In the genomic region with DNA sequence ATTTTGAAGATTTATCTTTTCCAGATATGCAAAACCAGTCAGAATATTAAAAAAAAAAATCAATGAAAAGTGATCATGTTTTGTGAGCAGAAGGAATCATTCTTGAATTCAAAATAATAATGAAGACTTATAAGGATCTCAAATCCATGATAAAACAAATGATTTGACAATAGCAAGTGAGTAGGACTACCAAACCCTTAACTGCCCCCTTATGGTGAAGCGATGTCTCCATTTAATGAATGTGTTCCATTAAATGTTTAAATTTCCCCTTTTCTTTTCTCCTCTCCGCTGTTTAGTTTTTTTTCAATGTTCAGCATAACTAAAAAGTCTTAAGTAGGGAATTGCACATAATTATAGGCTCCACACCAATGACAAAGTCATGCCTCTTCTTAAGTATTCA, we compare ENCODE assay signal across 1 cellular context.
TF ChIP-seq lines count a peak whose summit lies in the region.

No MANE protein-coding gene starts in this region.

TF ChIP-seq in K562, 482 proteins besides CTCF, POLR2A, EP300 and RAD21 (continued from another document):
- TF ChIP-seq, protein P1, sequence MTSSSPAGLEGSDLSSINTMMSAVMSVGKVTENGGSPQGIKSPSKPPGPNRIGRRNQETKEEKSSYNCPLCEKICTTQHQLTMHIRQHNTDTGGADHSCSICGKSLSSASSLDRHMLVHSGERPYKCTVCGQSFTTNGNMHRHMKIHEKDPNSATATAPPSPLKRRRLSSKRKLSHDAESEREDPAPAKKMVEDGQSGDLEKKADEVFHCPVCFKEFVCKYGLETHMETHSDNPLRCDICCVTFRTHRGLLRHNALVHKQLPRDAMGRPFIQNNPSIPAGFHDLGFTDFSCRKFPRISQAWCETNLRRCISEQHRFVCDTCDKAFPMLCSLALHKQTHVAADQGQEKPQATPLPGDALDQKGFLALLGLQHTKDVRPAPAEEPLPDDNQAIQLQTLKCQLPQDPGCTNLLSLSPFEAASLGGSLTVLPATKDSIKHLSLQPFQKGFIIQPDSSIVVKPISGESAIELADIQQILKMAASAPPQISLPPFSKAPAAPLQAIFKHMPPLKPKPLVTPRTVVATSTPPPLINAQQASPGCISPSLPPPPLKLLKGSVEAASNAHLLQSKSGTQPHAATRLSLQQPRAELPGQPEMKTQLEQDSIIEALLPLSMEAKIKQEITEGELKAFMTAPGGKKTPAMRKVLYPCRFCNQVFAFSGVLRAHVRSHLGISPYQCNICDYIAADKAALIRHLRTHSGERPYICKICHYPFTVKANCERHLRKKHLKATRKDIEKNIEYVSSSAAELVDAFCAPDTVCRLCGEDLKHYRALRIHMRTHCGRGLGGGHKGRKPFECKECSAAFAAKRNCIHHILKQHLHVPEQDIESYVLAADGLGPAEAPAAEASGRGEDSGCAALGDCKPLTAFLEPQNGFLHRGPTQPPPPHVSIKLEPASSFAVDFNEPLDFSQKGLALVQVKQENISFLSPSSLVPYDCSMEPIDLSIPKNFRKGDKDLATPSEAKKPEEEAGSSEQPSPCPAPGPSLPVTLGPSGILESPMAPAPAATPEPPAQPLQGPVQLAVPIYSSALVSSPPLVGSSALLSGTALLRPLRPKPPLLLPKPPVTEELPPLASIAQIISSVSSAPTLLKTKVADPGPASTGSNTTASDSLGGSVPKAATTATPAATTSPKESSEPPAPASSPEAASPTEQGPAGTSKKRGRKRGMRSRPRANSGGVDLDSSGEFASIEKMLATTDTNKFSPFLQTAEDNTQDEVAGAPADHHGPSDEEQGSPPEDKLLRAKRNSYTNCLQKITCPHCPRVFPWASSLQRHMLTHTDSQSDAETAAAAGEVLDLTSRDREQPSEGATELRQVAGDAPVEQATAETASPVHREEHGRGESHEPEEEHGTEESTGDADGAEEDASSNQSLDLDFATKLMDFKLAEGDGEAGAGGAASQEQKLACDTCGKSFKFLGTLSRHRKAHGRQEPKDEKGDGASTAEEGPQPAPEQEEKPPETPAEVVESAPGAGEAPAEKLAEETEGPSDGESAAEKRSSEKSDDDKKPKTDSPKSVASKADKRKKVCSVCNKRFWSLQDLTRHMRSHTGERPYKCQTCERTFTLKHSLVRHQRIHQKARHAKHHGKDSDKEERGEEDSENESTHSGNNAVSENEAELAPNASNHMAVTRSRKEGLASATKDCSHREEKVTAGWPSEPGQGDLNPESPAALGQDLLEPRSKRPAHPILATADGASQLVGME (CRISPR knock-in tag; IDR thresholded peaks at IDR 0.05), result no peak
- TF ChIP-seq, protein P2, sequence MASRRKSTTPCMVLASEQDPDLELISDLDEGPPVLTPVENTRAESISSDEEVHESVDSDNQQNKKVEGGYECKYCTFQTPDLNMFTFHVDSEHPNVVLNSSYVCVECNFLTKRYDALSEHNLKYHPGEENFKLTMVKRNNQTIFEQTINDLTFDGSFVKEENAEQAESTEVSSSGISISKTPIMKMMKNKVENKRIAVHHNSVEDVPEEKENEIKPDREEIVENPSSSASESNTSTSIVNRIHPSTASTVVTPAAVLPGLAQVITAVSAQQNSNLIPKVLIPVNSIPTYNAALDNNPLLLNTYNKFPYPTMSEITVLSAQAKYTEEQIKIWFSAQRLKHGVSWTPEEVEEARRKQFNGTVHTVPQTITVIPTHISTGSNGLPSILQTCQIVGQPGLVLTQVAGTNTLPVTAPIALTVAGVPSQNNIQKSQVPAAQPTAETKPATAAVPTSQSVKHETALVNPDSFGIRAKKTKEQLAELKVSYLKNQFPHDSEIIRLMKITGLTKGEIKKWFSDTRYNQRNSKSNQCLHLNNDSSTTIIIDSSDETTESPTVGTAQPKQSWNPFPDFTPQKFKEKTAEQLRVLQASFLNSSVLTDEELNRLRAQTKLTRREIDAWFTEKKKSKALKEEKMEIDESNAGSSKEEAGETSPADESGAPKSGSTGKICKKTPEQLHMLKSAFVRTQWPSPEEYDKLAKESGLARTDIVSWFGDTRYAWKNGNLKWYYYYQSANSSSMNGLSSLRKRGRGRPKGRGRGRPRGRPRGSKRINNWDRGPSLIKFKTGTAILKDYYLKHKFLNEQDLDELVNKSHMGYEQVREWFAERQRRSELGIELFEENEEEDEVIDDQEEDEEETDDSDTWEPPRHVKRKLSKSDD (conservative IDR thresholded peaks at IDR 0.05; ENCODE audit: low read length), result no peak
- TF ChIP-seq, protein P3, sequence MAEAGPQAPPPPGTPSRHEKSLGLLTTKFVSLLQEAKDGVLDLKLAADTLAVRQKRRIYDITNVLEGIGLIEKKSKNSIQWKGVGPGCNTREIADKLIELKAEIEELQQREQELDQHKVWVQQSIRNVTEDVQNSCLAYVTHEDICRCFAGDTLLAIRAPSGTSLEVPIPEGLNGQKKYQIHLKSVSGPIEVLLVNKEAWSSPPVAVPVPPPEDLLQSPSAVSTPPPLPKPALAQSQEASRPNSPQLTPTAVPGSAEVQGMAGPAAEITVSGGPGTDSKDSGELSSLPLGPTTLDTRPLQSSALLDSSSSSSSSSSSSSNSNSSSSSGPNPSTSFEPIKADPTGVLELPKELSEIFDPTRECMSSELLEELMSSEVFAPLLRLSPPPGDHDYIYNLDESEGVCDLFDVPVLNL (CRISPR knock-in tag; IDR thresholded peaks at IDR 0.05; ENCODE audit: low read depth), result no peak
- no peak for TF ChIP-seq ZBTB17 (CRISPR knock-in tag; IDR thresholded peaks at IDR 0.05)
- TF ChIP-seq NBN (IDR thresholded peaks at IDR 0.05; ENCODE audit: low read depth), result no peak
- TF ChIP-seq ZBTB1 (CRISPR knock-in tag; IDR thresholded peaks at IDR 0.05; ENCODE audit: borderline replicate concordance, low read depth), result no peak
- TF ChIP-seq SIN3A (IDR thresholded peaks at IDR 0.05; ENCODE audit: borderline replicate concordance in 2 of 2, control insufficient read depth in 1 of 2, low read depth in 2 of 2, low read length in 2 of 2), result no peak
- no peak for TF ChIP-seq NUFIP1 (IDR thresholded peaks at IDR 0.05; ENCODE audit: partially characterized antibody)
- TF ChIP-seq HCFC1 (IDR thresholded peaks at IDR 0.05; ENCODE audit: low read depth, low read length), result no peak
- TF ChIP-seq, protein P4, sequence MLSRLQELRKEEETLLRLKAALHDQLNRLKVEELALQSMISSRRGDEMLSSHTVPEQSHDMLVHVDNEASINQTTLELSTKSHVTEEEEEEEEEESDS (CRISPR knock-in tag; IDR thresholded peaks at IDR 0.05), result no peak
- TF ChIP-seq, protein P5, sequence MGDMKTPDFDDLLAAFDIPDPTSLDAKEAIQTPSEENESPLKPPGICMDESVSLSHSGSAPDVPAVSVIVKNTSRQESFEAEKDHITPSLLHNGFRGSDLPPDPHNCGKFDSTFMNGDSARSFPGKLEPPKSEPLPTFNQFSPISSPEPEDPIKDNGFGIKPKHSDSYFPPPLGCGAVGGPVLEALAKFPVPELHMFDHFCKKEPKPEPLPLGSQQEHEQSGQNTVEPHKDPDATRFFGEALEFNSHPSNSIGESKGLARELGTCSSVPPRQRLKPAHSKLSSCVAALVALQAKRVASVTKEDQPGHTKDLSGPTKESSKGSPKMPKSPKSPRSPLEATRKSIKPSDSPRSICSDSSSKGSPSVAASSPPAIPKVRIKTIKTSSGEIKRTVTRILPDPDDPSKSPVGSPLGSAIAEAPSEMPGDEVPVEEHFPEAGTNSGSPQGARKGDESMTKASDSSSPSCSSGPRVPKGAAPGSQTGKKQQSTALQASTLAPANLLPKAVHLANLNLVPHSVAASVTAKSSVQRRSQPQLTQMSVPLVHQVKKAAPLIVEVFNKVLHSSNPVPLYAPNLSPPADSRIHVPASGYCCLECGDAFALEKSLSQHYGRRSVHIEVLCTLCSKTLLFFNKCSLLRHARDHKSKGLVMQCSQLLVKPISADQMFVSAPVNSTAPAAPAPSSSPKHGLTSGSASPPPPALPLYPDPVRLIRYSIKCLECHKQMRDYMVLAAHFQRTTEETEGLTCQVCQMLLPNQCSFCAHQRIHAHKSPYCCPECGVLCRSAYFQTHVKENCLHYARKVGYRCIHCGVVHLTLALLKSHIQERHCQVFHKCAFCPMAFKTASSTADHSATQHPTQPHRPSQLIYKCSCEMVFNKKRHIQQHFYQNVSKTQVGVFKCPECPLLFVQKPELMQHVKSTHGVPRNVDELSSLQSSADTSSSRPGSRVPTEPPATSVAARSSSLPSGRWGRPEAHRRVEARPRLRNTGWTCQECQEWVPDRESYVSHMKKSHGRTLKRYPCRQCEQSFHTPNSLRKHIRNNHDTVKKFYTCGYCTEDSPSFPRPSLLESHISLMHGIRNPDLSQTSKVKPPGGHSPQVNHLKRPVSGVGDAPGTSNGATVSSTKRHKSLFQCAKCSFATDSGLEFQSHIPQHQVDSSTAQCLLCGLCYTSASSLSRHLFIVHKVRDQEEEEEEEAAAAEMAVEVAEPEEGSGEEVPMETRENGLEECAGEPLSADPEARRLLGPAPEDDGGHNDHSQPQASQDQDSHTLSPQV (IDR thresholded peaks at IDR 0.05), result no peak
- TF ChIP-seq, protein P6, sequence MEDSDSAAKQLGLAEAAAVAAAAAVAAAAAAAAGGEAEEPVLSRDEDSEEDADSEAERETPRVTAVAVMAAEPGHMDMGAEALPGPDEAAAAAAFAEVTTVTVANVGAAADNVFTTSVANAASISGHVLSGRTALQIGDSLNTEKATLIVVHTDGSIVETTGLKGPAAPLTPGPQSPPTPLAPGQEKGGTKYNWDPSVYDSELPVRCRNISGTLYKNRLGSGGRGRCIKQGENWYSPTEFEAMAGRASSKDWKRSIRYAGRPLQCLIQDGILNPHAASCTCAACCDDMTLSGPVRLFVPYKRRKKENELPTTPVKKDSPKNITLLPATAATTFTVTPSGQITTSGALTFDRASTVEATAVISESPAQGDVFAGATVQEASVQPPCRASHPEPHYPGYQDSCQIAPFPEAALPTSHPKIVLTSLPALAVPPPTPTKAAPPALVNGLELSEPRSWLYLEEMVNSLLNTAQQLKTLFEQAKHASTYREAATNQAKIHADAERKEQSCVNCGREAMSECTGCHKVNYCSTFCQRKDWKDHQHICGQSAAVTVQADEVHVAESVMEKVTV (CRISPR knock-in tag; IDR thresholded peaks at IDR 0.05), result no peak
- no peak for TF ChIP-seq TARDBP (IDR thresholded peaks at IDR 0.05)
- TF ChIP-seq YBX1 (IDR thresholded peaks at IDR 0.05), result no peak
- TF ChIP-seq, protein P7, sequence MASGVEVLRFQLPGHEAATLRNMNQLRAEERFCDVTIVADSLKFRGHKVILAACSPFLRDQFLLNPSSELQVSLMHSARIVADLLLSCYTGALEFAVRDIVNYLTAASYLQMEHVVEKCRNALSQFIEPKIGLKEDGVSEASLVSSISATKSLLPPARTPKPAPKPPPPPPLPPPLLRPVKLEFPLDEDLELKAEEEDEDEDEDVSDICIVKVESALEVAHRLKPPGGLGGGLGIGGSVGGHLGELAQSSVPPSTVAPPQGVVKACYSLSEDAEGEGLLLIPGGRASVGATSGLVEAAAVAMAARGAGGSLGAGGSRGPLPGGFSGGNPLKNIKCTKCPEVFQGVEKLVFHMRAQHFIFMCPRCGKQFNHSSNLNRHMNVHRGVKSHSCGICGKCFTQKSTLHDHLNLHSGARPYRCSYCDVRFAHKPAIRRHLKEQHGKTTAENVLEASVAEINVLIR (CRISPR knock-in tag; IDR thresholded peaks at IDR 0.05), result no peak
- TF ChIP-seq TAF1 (IDR thresholded peaks at IDR 0.05; ENCODE audit: control insufficient read depth, extremely low read depth, insufficient read depth, low read length, severe bottlenecking), result no peak
TF ChIP-seq in K562: peak in this region for 0.
